In genomic region chr17:57465551-57465950, GRCh38 we compare ENCODE assay signal across 12 cellular contexts.
DNase-seq lines count a peak whose midpoint lies in the region; ATAC-seq and TF ChIP-seq lines count a peak whose summit lies in the region.
"Had no signal": no experiment of that assay in that cellular context is flagged by ENCODE, and none has a peak within 500 bp of the region (broad histone marks: within the 10 kb centered on the region; RNA-seq: fewer than 3 reads in every experiment).

No MANE protein-coding gene starts in this region.

- no peaks in the 10 kb centered on the region; the same call in 1 of the 3 replicates for H3K9me3 Mint-ChIP-seq in GM23338
- H3K9me3 Mint-ChIP-seq in nephron: no peaks in the 10 kb centered on the region
- H3K9me3 Mint-ChIP-seq in CD4-positive, alpha-beta T cell: no peaks in the 10 kb centered on the region
- H3K9me3 Mint-ChIP-seq: activated naive CD4-positive, alpha-beta T cell treated with anti-CD3 and anti-CD28 coated beads, Interleukin-2, amount 50 U/mL, for 24 hours had no signal

- H3K4me1 Mint-ChIP-seq in GM23338: peaks cover 61% of the 10 kb centered on the region
- peaks cover 53% of the 10 kb centered on the region for H3K4me1 Mint-ChIP-seq in nephron
- H3K4me1 Mint-ChIP-seq in CD4-positive, alpha-beta T cell (ENCODE audit: low read depth): peaks cover 50% of the 10 kb centered on the region

- intact Hi-C loops in CD4-positive, alpha-beta T cell (cut with DNase I, micrococcal nuclease): no loop called here

- H3K27me3 Mint-ChIP-seq in GM23338 (ENCODE audit: insufficient read depth, low read depth, poor library complexity): peaks cover 10% of the 10 kb centered on the region
- peaks cover 93% of the 10 kb centered on the region for H3K27me3 Mint-ChIP-seq in nephron (ENCODE audit: low read depth)
- H3K27me3 Mint-ChIP-seq in CD4-positive, alpha-beta T cell: no peaks in the 10 kb centered on the region
- H3K27me3 Mint-ChIP-seq: activated naive CD4-positive, alpha-beta T cell treated with anti-CD3 and anti-CD28 coated beads, Interleukin-2, amount 50 U/mL, for 24 hours; progenitor cell of endocrine pancreas had no signal

- H4K20me1 ChIP-seq in BLaER1 (peaks cover 26% of the 10 kb centered on the region; the same call in 1 of the 2 replicates), GM23338 (replicated peaks; ENCODE audit: insufficient read depth) (no peaks in the 10 kb centered on the region)

- no peak overlapping the region for H2AFZ ChIP-seq in GM23338

- DNase-seq in GM23338 (ENCODE audit: low spot score) (no peak), astrocyte of the hippocampus (ENCODE audit: low read depth, low spot score) (peak; percentile 72), LoVo (ENCODE audit: low spot score) (no peak)
- DNase-seq in stimulated activated naive CD4-positive, alpha-beta T cell (lab: John Stamatoyannopoulos, UW): no peak
- DNase-seq in CD4-positive, alpha-beta T cell: no peak
- DNase-seq: left colon, NCI-H1694 had no signal

- TF ChIP-seq CTCF in GM23338 (conservative IDR thresholded peaks at IDR 0.05; ENCODE audit: low read depth in 2 of 2) (no peak), nephron (IDR thresholded peaks at IDR 0.05; ENCODE audit: unreplicated experiment in 3 of 3) (no peak)
- TF ChIP-seq CTCF in CD4-positive, alpha-beta T cell (IDR thresholded peaks at IDR 0.05): no peak

- POLR2A ChIA-PET in CD4-positive, alpha-beta T cell (lab: Charles Lee): interaction anchor here (0.8 kb wide), 1 partner anchor 11 kb away, joined by 3 read pairs; no protein-coding TSS in a partner anchor

- no peaks in the 10 kb centered on the region for H3K27me3 ChIP-seq in BLaER1
- no peaks in the 10 kb centered on the region for H3K27me3 ChIP-seq in GM23338 (ENCODE audit: insufficient read depth)
- H3K27me3 ChIP-seq in CD4-positive, alpha-beta T cell (ENCODE audit: control insufficient read depth, insufficient read depth, low read length): no peaks in the 10 kb centered on the region

- H3K27ac Mint-ChIP-seq in GM23338 (peak overlapping the region; percentile 17), nephron (peak overlapping the region; percentile 0 to 98 (median 67))
- no peak overlapping the region for H3K27ac Mint-ChIP-seq in CD4-positive, alpha-beta T cell
- H3K27ac Mint-ChIP-seq: activated naive CD4-positive, alpha-beta T cell treated with anti-CD3 and anti-CD28 coated beads, Interleukin-2, amount 50 U/mL, for 24 hours; progenitor cell of endocrine pancreas had no signal

- CTCF ChIA-PET in CD4-positive, alpha-beta T cell (lab: Charles Lee): no interaction called here

- H3K9me3 ChIP-seq in BLaER1: no peaks in the 10 kb centered on the region
- H3K9me3 ChIP-seq in CD4-positive, alpha-beta T cell (ENCODE audit: control insufficient read depth, low read length): no peaks in the 10 kb centered on the region

- H3K4me3 ChIP-seq in BLaER1 (0 out of 2 replicates have a peak overlapping the region, but pooled peaks have one; percentile 1), GM23338 (peak overlapping the region; percentile 42)

- H3K36me3 Mint-ChIP-seq in GM23338 (ENCODE audit: low read depth) (no peaks in the 10 kb centered on the region; the same call in 1 of the 3 replicates), nephron (ENCODE audit: low read depth) (peaks cover 11% of the 10 kb centered on the region)
- H3K36me3 Mint-ChIP-seq in CD4-positive, alpha-beta T cell (ENCODE audit: low read depth): no peaks in the 10 kb centered on the region

- H3K9ac ChIP-seq in BLaER1: peak overlapping the region; percentile 61

- peak; percentile 7 for ATAC-seq in GM23338
- ATAC-seq in HG02981 (IDR thresholded peaks at IDR 0.05; ENCODE audit: unreplicated experiment): no peak
- no peak for ATAC-seq in CD4-positive, alpha-beta T cell (ENCODE audit: poor library complexity)
- ATAC-seq: left colon had no signal

- H3K4me1 ChIP-seq in BLaER1 (peaks cover 100% of the 10 kb centered on the region), GM23338 (ENCODE audit: insufficient read depth) (peaks cover 32% of the 10 kb centered on the region)

- H3K27ac ChIP-seq in BLaER1 (peak overlapping the region; percentile 87), GM23338 (ENCODE audit: low read depth) (peak overlapping the region; percentile 80)
- no peak overlapping the region for H3K27ac ChIP-seq in CD4-positive, alpha-beta T cell (ENCODE audit: low read depth, low read length)

- no peaks in the 10 kb centered on the region for H3K9me2 ChIP-seq in GM23338 (ENCODE audit: insufficient read depth)

- no peaks in the 10 kb centered on the region; the same call in 1 of the 2 replicates for H3F3A ChIP-seq in GM23338 (replicated peaks; ENCODE audit: low read depth)

- peak overlapping the region; percentile 4; the same call in 1 of the 3 replicates for H3K4me3 Mint-ChIP-seq in GM23338
- H3K4me3 Mint-ChIP-seq in nephron: no peak overlapping the region
- no peak overlapping the region for H3K4me3 Mint-ChIP-seq in CD4-positive, alpha-beta T cell
- H3K4me3 Mint-ChIP-seq: activated naive CD4-positive, alpha-beta T cell treated with anti-CD3 and anti-CD28 coated beads, Interleukin-2, amount 50 U/mL, for 24 hours had no signal

- H3K4me2 ChIP-seq in BLaER1 (peak overlapping the region; percentile 85), GM23338 (peak overlapping the region; percentile 66)

- H3K36me3 ChIP-seq in BLaER1 (peaks cover 37% of the 10 kb centered on the region), GM23338 (ENCODE audit: insufficient read depth) (no peaks in the 10 kb centered on the region)

- no peaks in the 10 kb centered on the region; the same call in 1 of the 2 replicates for H3K79me2 ChIP-seq in GM23338 (replicated peaks; ENCODE audit: insufficient read depth)

TF ChIP-seq in GM23338, 12 proteins besides CTCF, POLR2A, EP300 and RAD21 (continues in another document):
- TF ChIP-seq POLR2AphosphoS5 (IDR thresholded peaks at IDR 0.05; ENCODE audit: low read depth) (no peak), STAT1 (IDR thresholded peaks at IDR 0.05; ENCODE audit: unreplicated experiment) (no peak), ZNF331 (CRISPR knock-in tag; IDR thresholded peaks at IDR 0.05; ENCODE audit: low read depth) (no peak), EZH2 (IDR thresholded peaks at IDR 0.05; ENCODE audit: low read depth, unreplicated experiment) (no peak), CREB1 (CRISPR knock-in tag; IDR thresholded peaks at IDR 0.05; ENCODE audit: low read depth) (no peak), NANOG (IDR thresholded peaks at IDR 0.05; ENCODE audit: borderline replicate concordance) (no peak), ZNF462 (CRISPR knock-in tag; IDR thresholded peaks at IDR 0.05) (no peak), EZH2phosphoT487 (IDR thresholded peaks at IDR 0.05; ENCODE audit: unreplicated experiment) (no peak)
